In genomic region chr15:85627245-85627935, GRCh38 we compare ENCODE assay signal across 19 cellular contexts.
DNase-seq lines count a peak whose midpoint lies in the region; ATAC-seq and TF ChIP-seq lines count a peak whose summit lies in the region.
"Had no signal": no experiment of that assay in that cellular context is flagged by ENCODE, and none has a peak within 500 bp of the region (broad histone marks: within the 10 kb centered on the region; RNA-seq: fewer than 3 reads in every experiment).

No MANE protein-coding gene starts in this region.

- no peaks in the 10 kb centered on the region for H3K9me3 Mint-ChIP-seq in activated CD8-positive, alpha-beta T cell treated with anti-CD3 and anti-CD28 coated beads, Interleukin-2, amount 10 ng/mL, durations not matched to agents 7 days and 5 days (ENCODE audit: insufficient read depth)
- no peaks in the 10 kb centered on the region for H3K9me3 Mint-ChIP-seq in activated CD8-positive, alpha-beta T cell treated with anti-CD3 and anti-CD28 coated beads for 36 hours
- H3K9me3 Mint-ChIP-seq in CD8-positive, alpha-beta memory T cell: no peaks in the 10 kb centered on the region
- H3K9me3 Mint-ChIP-seq: HFFc6; stimulated activated naive CD8-positive, alpha-beta T cell treated with anti-CD3 and anti-CD28 coated beads, Interleukin-15, amount 100 ng/mL, for 72 hours had no signal

- CTCF ChIA-PET in activated CD8-positive, alpha-beta T cell treated with anti-CD3 and anti-CD28 coated beads, Interleukin-2, amount 10 ng/mL, durations not matched to agents 7 days and 5 days (lab: Charles Lee): interaction anchor here (0.8 to 2.3 kb wide), 5 partner anchors 9 to 142 kb away, joined by 3 to 11 read pairs (median 3); no protein-coding TSS in a partner anchor
- CTCF ChIA-PET in activated CD8-positive, alpha-beta T cell treated with anti-CD3 and anti-CD28 coated beads for 36 hours (lab: Charles Lee): interaction anchor here (1.0 kb wide), 1 partner anchor 18 kb away, joined by 3 read pairs; no protein-coding TSS in a partner anchor
- CTCF ChIA-PET in CD8-positive, alpha-beta memory T cell (lab: Charles Lee): interaction anchor here (0.8 to 1.2 kb wide), 3 partner anchors 9 to 129 kb away, joined by 3 read pairs; no protein-coding TSS in a partner anchor

- H3K4me1 ChIP-seq in CD8-positive, alpha-beta memory T cell (ENCODE audit: insufficient read depth, low read length): peaks cover 34% of the 10 kb centered on the region
- H3K4me1 ChIP-seq in ascending aorta: peaks cover 6 to 49% of the 10 kb centered on the region in 2 donors
- peaks cover 81 to 91% of the 10 kb centered on the region in 2 experiments for H3K4me1 ChIP-seq in neutrophil (ENCODE audit: control insufficient read depth in 1 of 2, insufficient read depth in 1 of 2, low read depth in 1 of 2, low read length in 1 of 2)

- no peaks in the 10 kb centered on the region for H3K9me3 ChIP-seq in CD8-positive, alpha-beta memory T cell (ENCODE audit: low read length)
- H3K9me3 ChIP-seq in ascending aorta (no peaks in the 10 kb centered on the region), neutrophil (no peaks in the 10 kb centered on the region)

- peaks cover 31% of the 10 kb centered on the region for H3K36me3 Mint-ChIP-seq in activated CD8-positive, alpha-beta T cell treated with anti-CD3 and anti-CD28 coated beads, Interleukin-2, amount 10 ng/mL, durations not matched to agents 7 days and 5 days (ENCODE audit: low read depth)
- peaks cover 38% of the 10 kb centered on the region for H3K36me3 Mint-ChIP-seq in activated CD8-positive, alpha-beta T cell treated with anti-CD3 and anti-CD28 coated beads for 36 hours (ENCODE audit: low read depth)
- H3K36me3 Mint-ChIP-seq in CD8-positive, alpha-beta memory T cell: peaks cover 0 to 51% (median 16%) of the 10 kb centered on the region in 3 donors

- no peaks in the 10 kb centered on the region for H3K27me3 ChIP-seq in CD8-positive, alpha-beta memory T cell (ENCODE audit: insufficient read depth, low read length, poor library complexity, severe bottlenecking)
- H3K27me3 ChIP-seq in ascending aorta: no peaks in the 10 kb centered on the region
- H3K27me3 ChIP-seq in neutrophil: no peaks in the 10 kb centered on the region
- H3K27me3 ChIP-seq: cardiac muscle cell had no signal

- peaks cover 56% of the 10 kb centered on the region for H3K4me1 Mint-ChIP-seq in activated CD8-positive, alpha-beta T cell treated with anti-CD3 and anti-CD28 coated beads, Interleukin-2, amount 10 ng/mL, durations not matched to agents 7 days and 5 days (ENCODE audit: low read depth)
- peaks cover 7% of the 10 kb centered on the region for H3K4me1 Mint-ChIP-seq in activated CD8-positive, alpha-beta T cell treated with anti-CD3 and anti-CD28 coated beads for 36 hours (ENCODE audit: low read depth)
- H3K4me1 Mint-ChIP-seq in CD8-positive, alpha-beta memory T cell: peaks cover 30 to 73% (median 69%) of the 10 kb centered on the region in 3 donors

- H3K27ac Mint-ChIP-seq in activated CD8-positive, alpha-beta T cell treated with anti-CD3 and anti-CD28 coated beads, Interleukin-2, amount 10 ng/mL, durations not matched to agents 7 days and 5 days: peak overlapping the region; percentile 26
- no peak overlapping the region for H3K27ac Mint-ChIP-seq in activated CD8-positive, alpha-beta T cell treated with anti-CD3 and anti-CD28 coated beads for 36 hours
- H3K27ac Mint-ChIP-seq in CD8-positive, alpha-beta memory T cell: peak overlapping the region in 5 of 8 donors; percentile 13 to 82 (median 64)
- H3K27ac Mint-ChIP-seq: HFFc6; stimulated activated naive CD8-positive, alpha-beta T cell treated with anti-CD3 and anti-CD28 coated beads, Interleukin-15, amount 100 ng/mL, for 72 hours had no signal

- no peaks in the 10 kb centered on the region for H3K36me3 ChIP-seq in CD8-positive, alpha-beta memory T cell (ENCODE audit: insufficient read depth, low read length)
- H3K36me3 ChIP-seq in ascending aorta (no peaks in the 10 kb centered on the region), neutrophil (peaks cover 20% of the 10 kb centered on the region)

- no peak overlapping the region for H3K27ac ChIP-seq in CD8-positive, alpha-beta memory T cell (ENCODE audit: low read depth, low read length)
- peak overlapping the region; percentile 24 to 35 for H3K27ac ChIP-seq in ascending aorta
- H3K27ac ChIP-seq in neutrophil: peak overlapping the region; percentile 35
- H3K27ac ChIP-seq: cardiac muscle cell had no signal

- H3K27me3 Mint-ChIP-seq in activated CD8-positive, alpha-beta T cell treated with anti-CD3 and anti-CD28 coated beads, Interleukin-2, amount 10 ng/mL, durations not matched to agents 7 days and 5 days (ENCODE audit: low read depth): no peaks in the 10 kb centered on the region
- H3K27me3 Mint-ChIP-seq in activated CD8-positive, alpha-beta T cell treated with anti-CD3 and anti-CD28 coated beads for 36 hours: no peaks in the 10 kb centered on the region
- no peaks in the 10 kb centered on the region for H3K27me3 Mint-ChIP-seq in CD8-positive, alpha-beta memory T cell
- H3K27me3 Mint-ChIP-seq: stimulated activated naive CD8-positive, alpha-beta T cell treated with anti-CD3 and anti-CD28 coated beads, Interleukin-15, amount 100 ng/mL, for 72 hours had no signal

- intact Hi-C loops in activated CD8-positive, alpha-beta T cell treated with anti-CD3 and anti-CD28 coated beads for 36 hours (cut with micrococcal nuclease): no loop called here
- intact Hi-C loops in ascending aorta (cut with DNase I): no loop called here

- no peak for ATAC-seq in activated CD8-positive, alpha-beta T cell treated with anti-CD3 and anti-CD28 coated beads, Interleukin-2, amount 10 ng/mL, durations not matched to agents 7 days and 5 days
- no peak for ATAC-seq in activated CD8-positive, alpha-beta T cell treated with anti-CD3 and anti-CD28 coated beads for 36 hours
- no peak for ATAC-seq in HG03520 (IDR thresholded peaks at IDR 0.05; ENCODE audit: unreplicated experiment)
- ATAC-seq: Right ventricle myocardium inferior; stimulated activated naive CD8-positive, alpha-beta T cell treated with anti-CD3 and anti-CD28 coated beads, Interleukin-15, amount 100 ng/mL, for 72 hours had no signal

- H3K4me3 ChIP-seq in CD8-positive, alpha-beta memory T cell (ENCODE audit: low read length): no peak overlapping the region
- no peak overlapping the region for H3K4me3 ChIP-seq in ascending aorta
- no peak overlapping the region for H3K4me3 ChIP-seq in neutrophil (ENCODE audit: low read depth in 1 of 2, low read length in 1 of 2)
- H3K4me3 ChIP-seq: cardiac muscle cell had no signal

- no peak for TF ChIP-seq CTCF in activated CD8-positive, alpha-beta T cell treated with anti-CD3 and anti-CD28 coated beads for 36 hours (IDR thresholded peaks at IDR 0.05)
- TF ChIP-seq CTCF in ascending aorta (IDR thresholded peaks at IDR 0.05) (no peak), neutrophil (IDR thresholded peaks at IDR 0.05) (no peak)

- H3K4me3 Mint-ChIP-seq in activated CD8-positive, alpha-beta T cell treated with anti-CD3 and anti-CD28 coated beads, Interleukin-2, amount 10 ng/mL, durations not matched to agents 7 days and 5 days: no peak overlapping the region
- no peak overlapping the region for H3K4me3 Mint-ChIP-seq in activated CD8-positive, alpha-beta T cell treated with anti-CD3 and anti-CD28 coated beads for 36 hours
- no peak overlapping the region for H3K4me3 Mint-ChIP-seq in CD8-positive, alpha-beta memory T cell
- H3K4me3 Mint-ChIP-seq: HFFc6; stimulated activated naive CD8-positive, alpha-beta T cell treated with anti-CD3 and anti-CD28 coated beads, Interleukin-15, amount 100 ng/mL, for 72 hours had no signal

- POLR2A ChIA-PET in activated CD8-positive, alpha-beta T cell treated with anti-CD3 and anti-CD28 coated beads, Interleukin-2, amount 10 ng/mL, durations not matched to agents 7 days and 5 days (lab: Charles Lee): interaction anchor here (1.0 to 2.6 kb wide), 2 partner anchors 19 to 62 kb away, joined by 3 to 9 read pairs; no protein-coding TSS in a partner anchor
- POLR2A ChIA-PET in activated CD8-positive, alpha-beta T cell treated with anti-CD3 and anti-CD28 coated beads for 36 hours (lab: Charles Lee): interaction anchor here (0.8 to 1.6 kb wide), 2 partner anchors 35 to 77 kb away, joined by 3 read pairs; no protein-coding TSS in a partner anchor
- POLR2A ChIA-PET in CD8-positive, alpha-beta memory T cell (lab: Charles Lee): interaction anchor here (1.4 to 4.7 kb wide), 2 partner anchors 18 to 64 kb away, joined by 5 to 25 read pairs; no protein-coding TSS in a partner anchor

- DNase-seq in activated CD8-positive, alpha-beta T cell treated with anti-CD3 and anti-CD28 coated beads, Interleukin-2, amount 10 ng/mL, durations not matched to agents 7 days and 5 days: no peak
- DNase-seq in activated CD8-positive, alpha-beta T cell treated with anti-CD3 and anti-CD28 coated beads for 36 hours: no peak
- no peak for DNase-seq in CD8-positive, alpha-beta memory T cell
- DNase-seq in ascending aorta (ENCODE audit: low spot score in 2 of 2) (no peak), NCI-H187 (lab: John Stamatoyannopoulos, UW) (no peak), HCEC 1CT (no peak)
- DNase-seq: activated naive CD4-positive, alpha-beta T cell treated with Interleukin-2 at 50 U/mL for 16 hours; HFFc6; NCI-H1105; NCI-H2081; NCI-H446; OCI-M1; stimulated activated CD4-positive, alpha-beta T cell treated with anti-CD3 and anti-CD28 coated beads, Interleukin-4, amount 100 ng/mL, for 24 hours; stimulated activated naive CD8-positive, alpha-beta T cell treated with anti-CD3 and anti-CD28 coated beads, Interleukin-15, amount 100 ng/mL, for 72 hours; trophoblast cell had no signal
